Comparison of ENCODE assay signal across 19 cellular contexts in genomic region chr14:98494582-98494981, GRCh38.
DNase-seq lines count a peak whose midpoint lies in the region; ATAC-seq and TF ChIP-seq lines count a peak whose summit lies in the region.
"Had no signal": no experiment of that assay in that cellular context is flagged by ENCODE, and none has a peak within 500 bp of the region (broad histone marks: within the 10 kb centered on the region; RNA-seq: fewer than 3 reads in every experiment).

No MANE protein-coding gene starts in this region.

- 93 to 94% methylated on average over 4 to 5 of the region's 5 CpGs for WGBS in endodermal cell (ENCODE audit: insufficient coverage in 1 of 2, insufficient read length in 1 of 2), 2 experiments

- TF ChIP-seq CTCF in endodermal cell (conservative IDR thresholded peaks at IDR 0.05) = no peak

- H3K4me3 ChIP-seq in endodermal cell (ENCODE audit: low read length) = no peak overlapping the region
- H3K4me3 ChIP-seq: gastroesophageal sphincter, lower lobe of right lung, MG63, testis had no signal

- no peaks in the 10 kb centered on the region for H3K9me3 ChIP-seq in endodermal cell (ENCODE audit: control insufficient read depth, low read length)
- H3K9me3 ChIP-seq: gastroesophageal sphincter, lower lobe of right lung, MG63, testis had no signal

- no peaks in the 10 kb centered on the region for H3K27me3 Mint-ChIP-seq in endodermal cell (ENCODE audit: insufficient read depth)
- H3K27me3 Mint-ChIP-seq: naive B cell had no signal

- no peaks in the 10 kb centered on the region for H3K27me3 ChIP-seq in endodermal cell (ENCODE audit: control insufficient read depth, insufficient read depth, low read length, poor library complexity, severe bottlenecking)
- H3K27me3 ChIP-seq: gastroesophageal sphincter, MG63, testis had no signal

- no peak overlapping the region for H3K27ac Mint-ChIP-seq in endodermal cell
- H3K27ac Mint-ChIP-seq: naive B cell had no signal

- no peaks in the 10 kb centered on the region for H3K36me3 Mint-ChIP-seq in endodermal cell (ENCODE audit: low read depth)
- H3K36me3 Mint-ChIP-seq: naive B cell had no signal

- peak; percentile 93 for ATAC-seq in esophagus mucosa
- no peak for ATAC-seq in GM18517 (IDR thresholded peaks at IDR 0.05; ENCODE audit: unreplicated experiment)
- ATAC-seq: gastroesophageal sphincter, lower lobe of right lung had no signal

- no peak overlapping the region for H3K4me3 Mint-ChIP-seq in endodermal cell
- H3K4me3 Mint-ChIP-seq: naive B cell had no signal

- no peak overlapping the region for H3K9ac ChIP-seq in endodermal cell (ENCODE audit: extremely low read depth, low read length, poor library complexity, severe bottlenecking)

- no peaks in the 10 kb centered on the region for H3K4me1 ChIP-seq in endodermal cell (ENCODE audit: control insufficient read depth, insufficient read depth, low read length)
- H3K4me1 ChIP-seq: gastroesophageal sphincter, lower lobe of right lung, testis had no signal

- no peaks in the 10 kb centered on the region for H3K9me3 Mint-ChIP-seq in endodermal cell

- no peaks in the 10 kb centered on the region for H3K36me3 ChIP-seq in endodermal cell (ENCODE audit: control insufficient read depth, insufficient read depth, low read length)
- H3K36me3 ChIP-seq: gastroesophageal sphincter, lower lobe of right lung, MG63 had no signal

- peak; percentile 20 for DNase-seq in stimulated activated CD4-positive, alpha-beta T cell treated with anti-CD3 and anti-CD28 coated beads, Interleukin-4, amount 100 ng/mL, for 24 hours
- no peak for DNase-seq in stimulated activated CD4-positive, alpha-beta T cell treated with anti-CD3 and anti-CD28 coated beads, Interleukin-12 subunit alpha, Interleukin-12 subunit beta, amount 100 ng/mL, for 4 hours
- peak; percentile 87 for DNase-seq in RKO (ENCODE audit: low spot score)
- no peak for DNase-seq in SKM-1 (lab: John Stamatoyannopoulos, UW; ENCODE audit: unreplicated experiment)
- DNase-seq in endodermal cell = no peak
- DNase-seq: activated CD8-positive, alpha-beta memory T cell treated with anti-CD3 and anti-CD28 coated beads, Interleukin-2, amount 50 U/mL, for 48 hours; amniotic stem cell; C1 segment of cervical spinal cord; DMS53; lower lobe of right lung; MG63; naive B cell; NCI-H2029; posterior cingulate gyrus; testis had no signal

- no peaks in the 10 kb centered on the region for H3K4me1 Mint-ChIP-seq in endodermal cell
- H3K4me1 Mint-ChIP-seq: naive B cell had no signal

- H3K27ac ChIP-seq in endodermal cell (ENCODE audit: low read depth, low read length) = no peak overlapping the region
- H3K27ac ChIP-seq: gastroesophageal sphincter, lower lobe of right lung, testis, VCaP had no signal

Comparison
In these comparisons a context has a peak if more than half of its experiments do, and no peak if none do; other contexts are left out.
1. DNase-seq: peak in stimulated activated CD4-positive, alpha-beta T cell treated with anti-CD3 and anti-CD28 coated beads, Interleukin-4, amount 100 ng/mL, for 24 hours (single experiment) and RKO (single experiment); none in stimulated activated CD4-positive, alpha-beta T cell treated with anti-CD3 and anti-CD28 coated beads, Interleukin-12 subunit alpha, Interleukin-12 subunit beta, amount 100 ng/mL, for 4 hours (single experiment), SKM-1 (single experiment) and endodermal cell (single experiment).